In genomic region chr3:25803833-25804232, GRCh38 we compare ENCODE assay signal across 28 cellular contexts.
"Had no signal": no experiment of that assay in that cellular context is flagged by ENCODE, and none has a peak within 500 bp of the region (broad histone marks: within the 10 kb centered on the region; RNA-seq: fewer than 3 reads in every experiment).

No MANE protein-coding gene starts in this region.

- H3K27me3 Mint-ChIP-seq: stimulated activated naive B cell treated with anti-CD40 and anti-IgM and Interleukin-4, amounts not matched to agents 10 μg/mL and 1 μg/mL and 100 μg/mL, for 72 hours had no signal

- H3K36me3 ChIP-seq: stomach, suprapubic skin, thoracic aorta, thyroid gland, tibial artery, tibial nerve, transverse colon, upper lobe of left lung, upper lobe of right lung, uterus, vagina had no signal

- H3K4me1 Mint-ChIP-seq: stimulated activated effector memory CD8-positive, alpha-beta T cell treated with anti-CD3 and anti-CD28 coated beads, Interleukin-12 subunit alpha, Interleukin-12 subunit beta, amount 100 ng/mL, for 72 hours; stimulated activated memory B cell treated with anti-CD40 and anti-IgM and Interleukin-4, amounts not matched to agents 10 μg/mL and 1 μg/mL and 100 μg/mL, for 72 hours; stimulated activated naive B cell treated with anti-CD40 and anti-IgM and Interleukin-4, amounts not matched to agents 10 μg/mL and 1 μg/mL and 100 μg/mL, for 72 hours; stimulated activated naive CD8-positive, alpha-beta T cell treated with anti-CD3 and anti-CD28 coated beads, Interleukin-15, amount 100 ng/mL, for 72 hours had no signal

- H3K4me3 ChIP-seq: stomach, suprapubic skin, testis, thoracic aorta, thyroid gland, tibial artery, tibial nerve, transverse colon, upper lobe of left lung, upper lobe of right lung, uterus, vagina had no signal

- H3K9me3 ChIP-seq: stomach, suprapubic skin, testis, thoracic aorta, thyroid gland, tibial artery, tibial nerve, transverse colon, upper lobe of left lung, upper lobe of right lung, uterus, vagina had no signal

- H3K27me3 ChIP-seq: stomach, suprapubic skin, testis, thyroid gland, tibial nerve, transverse colon, upper lobe of left lung, upper lobe of right lung, uterus, vagina had no signal

- H3K27ac Mint-ChIP-seq: stimulated activated effector memory CD8-positive, alpha-beta T cell treated with anti-CD3 and anti-CD28 coated beads, Interleukin-12 subunit alpha, Interleukin-12 subunit beta, amount 100 ng/mL, for 72 hours; stimulated activated memory B cell treated with anti-CD40 and anti-IgM and Interleukin-4, amounts not matched to agents 10 μg/mL and 1 μg/mL and 100 μg/mL, for 72 hours; stimulated activated naive B cell treated with anti-CD40 and anti-IgM and Interleukin-4, amounts not matched to agents 10 μg/mL and 1 μg/mL and 100 μg/mL, for 72 hours; stimulated activated naive CD8-positive, alpha-beta T cell treated with anti-CD3 and anti-CD28 coated beads, Interleukin-15, amount 100 ng/mL, for 72 hours; stimulated activated naive CD8-positive, alpha-beta T cell treated with anti-CD3 and anti-CD28 coated beads, Interleukin-15, Interleukin-2, amounts not matched to agents 100 ng/mL and 50 ng/mL, for 24 hours; type B pancreatic cell had no signal

- H3K36me3 Mint-ChIP-seq: stimulated activated effector memory CD8-positive, alpha-beta T cell treated with anti-CD3 and anti-CD28 coated beads, Interleukin-12 subunit alpha, Interleukin-12 subunit beta, amount 100 ng/mL, for 72 hours; stimulated activated memory B cell treated with anti-CD40 and anti-IgM and Interleukin-4, amounts not matched to agents 10 μg/mL and 1 μg/mL and 100 μg/mL, for 72 hours; stimulated activated naive B cell treated with anti-CD40 and anti-IgM and Interleukin-4, amounts not matched to agents 10 μg/mL and 1 μg/mL and 100 μg/mL, for 72 hours; type B pancreatic cell had no signal

- H3K9me3 Mint-ChIP-seq: stimulated activated effector memory CD8-positive, alpha-beta T cell treated with anti-CD3 and anti-CD28 coated beads, Interleukin-12 subunit alpha, Interleukin-12 subunit beta, amount 100 ng/mL, for 72 hours; stimulated activated memory B cell treated with anti-CD40 and anti-IgM and Interleukin-4, amounts not matched to agents 10 μg/mL and 1 μg/mL and 100 μg/mL, for 72 hours; stimulated activated naive B cell treated with anti-CD40 and anti-IgM and Interleukin-4, amounts not matched to agents 10 μg/mL and 1 μg/mL and 100 μg/mL, for 72 hours; stimulated activated naive CD8-positive, alpha-beta T cell treated with anti-CD3 and anti-CD28 coated beads, Interleukin-15, amount 100 ng/mL, for 72 hours; stimulated activated naive CD8-positive, alpha-beta T cell treated with anti-CD3 and anti-CD28 coated beads, Interleukin-15, Interleukin-2, amounts not matched to agents 100 ng/mL and 50 ng/mL, for 24 hours; type B pancreatic cell had no signal

- H3K27ac ChIP-seq: stomach, suprapubic skin, testis, thoracic aorta, thyroid gland, tibial artery, tibial nerve, transverse colon, upper lobe of left lung, upper lobe of right lung, uterus, vagina had no signal

- H3K4me3 Mint-ChIP-seq: stimulated activated effector memory CD8-positive, alpha-beta T cell treated with anti-CD3 and anti-CD28 coated beads, Interleukin-12 subunit alpha, Interleukin-12 subunit beta, amount 100 ng/mL, for 72 hours; stimulated activated memory B cell treated with anti-CD40 and anti-IgM and Interleukin-4, amounts not matched to agents 10 μg/mL and 1 μg/mL and 100 μg/mL, for 72 hours; stimulated activated naive B cell treated with anti-CD40 and anti-IgM and Interleukin-4, amounts not matched to agents 10 μg/mL and 1 μg/mL and 100 μg/mL, for 72 hours; stimulated activated naive CD8-positive, alpha-beta T cell treated with anti-CD3 and anti-CD28 coated beads, Interleukin-15, amount 100 ng/mL, for 72 hours; stimulated activated naive CD8-positive, alpha-beta T cell treated with anti-CD3 and anti-CD28 coated beads, Interleukin-15, Interleukin-2, amounts not matched to agents 100 ng/mL and 50 ng/mL, for 24 hours; type B pancreatic cell had no signal

- DNase-seq: stimulated activated CD4-positive, alpha-beta T cell treated with anti-CD3 and anti-CD28 coated beads, Interleukin-2, amount 100 ng/mL, for 48 hours; stimulated activated CD4-positive, alpha-beta T cell treated with anti-CD3 and anti-CD28 coated beads, Interleukin-4, amount 100 ng/mL, for 1 hour; stimulated activated CD4-positive, alpha-beta T cell treated with anti-CD3 and anti-CD28 coated beads, Interleukin-4, amount 100 ng/mL, for 24 hours; stimulated activated CD4-positive, alpha-beta T cell treated with anti-CD3 and anti-CD28 coated beads, Interleukin-4, amount 100 ng/mL, for 4 hours; stimulated activated CD8-positive, alpha-beta memory T cell treated with anti-CD3 and anti-CD28 coated beads, Interleukin-4, amount 100 ng/mL, for 48 hours; stimulated activated naive B cell treated with anti-CD40 and anti-IgM and Interleukin-4, amounts not matched to agents 10 μg/mL and 1 μg/mL and 100 μg/mL, for 72 hours; stimulated activated naive CD4-positive, alpha-beta T cell; stimulated activated naive CD4-positive, alpha-beta T cell treated with Interleukin-2 at 50 U/mL for 16 hours; stimulated activated naive CD8-positive, alpha-beta T cell treated with anti-CD3 and anti-CD28 coated beads, Interleukin-15, amount 100 ng/mL, for 72 hours; stimulated activated naive CD8-positive, alpha-beta T cell treated with anti-CD3 and anti-CD28 coated beads, Interleukin-15, Interleukin-2, amounts not matched to agents 100 U/mL and 50 U/mL, for 24 hours; stomach; substantia nigra; testis; thyroid gland; tibial artery; transverse colon; trophoblast cell; upper lobe of left lung; upper lobe of right lung; uterus had no signal

- H3K4me1 ChIP-seq: stomach, suprapubic skin, testis, thyroid gland, tibial artery, tibial nerve, transverse colon, upper lobe of left lung, upper lobe of right lung, uterus, vagina had no signal
